In genomic region chr12:5176058-5176457, GRCh38 we compare ENCODE assay signal across 28 cellular contexts.
"Had no signal": no experiment of that assay in that cellular context is flagged by ENCODE, and none has a peak within 500 bp of the region (broad histone marks: within the 10 kb centered on the region; RNA-seq: fewer than 3 reads in every experiment).

No MANE protein-coding gene starts in this region.

- DNase-seq: hypothalamus; immature natural killer cell; kidney; left colon; left lung; lower lobe of right lung; mammary epithelial cell; mesenchymal stem cell; naive thymus-derived CD8-positive, alpha-beta T cell; nucleus accumbens; pancreas; posterior cingulate gyrus; retina; right cardiac atrium; stimulated activated CD4-positive, alpha-beta T cell treated with anti-CD3 and anti-CD28 coated beads, Interleukin-12 subunit alpha, Interleukin-12 subunit beta, amount 100 ng/mL, for 4 hours; stimulated activated CD4-positive, alpha-beta T cell treated with anti-CD3 and anti-CD28 coated beads, Interleukin-15, amount 100 ng/mL, for 24 hours; stimulated activated CD4-positive, alpha-beta T cell treated with anti-CD3 and anti-CD28 coated beads, Interleukin-2, amount 100 ng/mL, for 24 hours; stimulated activated CD4-positive, alpha-beta T cell treated with anti-CD3 and anti-CD28 coated beads, Interleukin-4, amount 100 ng/mL, for 1 hour; stimulated activated naive B cell treated with anti-CD40 and anti-IgM and Interleukin-4, amounts not matched to agents 10 μg/mL and 1 μg/mL and 100 μg/mL, for 72 hours; stimulated activated naive CD8-positive, alpha-beta T cell treated with anti-CD3 and anti-CD28 coated beads, Interleukin-15, Interleukin-2, amounts not matched to agents 100 U/mL and 50 U/mL, for 24 hours; tibial artery; trophoblast cell; upper lobe of right lung had no signal

- H3K4me1 ChIP-seq: left lung, lower lobe of right lung, pancreas, prostate gland, suprapubic skin, upper lobe of right lung, vagina had no signal

- H3K4me3 ChIP-seq: left lung, lower lobe of right lung, pancreas, prostate gland, suprapubic skin, thoracic aorta, tibial artery, upper lobe of right lung, vagina had no signal

- H3K9me3 ChIP-seq: left lung, lower lobe of right lung, pancreas, prostate gland, suprapubic skin, thoracic aorta, tibial artery, upper lobe of right lung, vagina had no signal

- H3K27ac ChIP-seq: left lung, lower lobe of right lung, pancreas, prostate gland, suprapubic skin, thoracic aorta, tibial artery, upper lobe of right lung, vagina had no signal

- H3K27me3 ChIP-seq: tibial artery, vagina had no signal

- H3K36me3 ChIP-seq: left lung, lower lobe of right lung, pancreas, prostate gland, suprapubic skin, thoracic aorta, tibial artery, upper lobe of right lung, vagina had no signal

- ATAC-seq: left colon; left lung; lower lobe of right lung; naive thymus-derived CD8-positive, alpha-beta T cell; pancreas; right cardiac atrium; sciatic nerve; stimulated activated naive B cell treated with anti-CD40 and anti-IgM and Interleukin-4, amounts not matched to agents 10 μg/mL and 1 μg/mL and 100 μg/mL, for 72 hours; stimulated activated naive CD8-positive, alpha-beta T cell treated with anti-CD3 and anti-CD28 coated beads, Interleukin-15, Interleukin-2, amounts not matched to agents 100 U/mL and 50 U/mL, for 24 hours; upper lobe of right lung had no signal
